In the genomic region with DNA sequence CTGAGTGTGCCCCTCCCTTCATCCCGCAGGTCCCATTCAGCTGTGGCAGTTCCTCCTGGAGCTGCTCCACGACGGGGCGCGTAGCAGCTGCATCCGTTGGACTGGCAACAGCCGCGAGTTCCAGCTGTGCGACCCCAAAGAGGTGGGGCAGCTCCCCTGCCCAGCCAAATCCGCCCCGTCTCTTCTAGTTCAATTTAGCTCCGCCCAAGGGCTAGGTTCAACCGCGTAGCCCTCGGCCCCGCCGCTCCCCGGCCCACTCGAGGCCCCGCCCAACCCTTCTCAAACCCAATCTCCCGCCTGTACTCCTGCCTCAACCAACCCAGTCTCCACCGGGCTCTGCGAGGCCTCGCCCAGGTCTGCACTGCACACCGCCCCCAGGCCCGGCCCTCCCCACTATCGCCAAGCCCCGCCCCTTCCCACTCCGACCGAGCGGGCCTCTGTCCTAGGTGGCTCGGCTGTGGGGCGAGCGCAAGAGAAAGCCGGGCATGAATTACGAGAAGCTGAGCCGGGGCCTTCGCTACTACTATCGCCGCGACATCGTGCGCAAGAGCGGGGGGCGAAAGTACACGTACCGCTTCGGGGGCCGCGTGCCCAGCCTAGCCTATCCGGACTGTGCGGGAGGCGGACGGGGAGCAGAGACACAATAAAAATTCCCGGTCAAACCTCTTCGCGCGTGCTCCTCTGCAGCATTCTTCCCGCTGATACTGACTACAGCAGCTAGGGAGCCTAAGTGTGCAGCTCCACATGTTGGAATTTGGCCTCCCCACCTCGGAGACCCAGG, we compare ENCODE assay signal across 1 cellular context.
TF ChIP-seq lines count a peak whose summit lies in the region.

No MANE protein-coding gene starts in this region.

TF ChIP-seq in HepG2, 621 proteins besides CTCF, POLR2A, EP300 and RAD21 (continued from another document and continues in another):
- peak; percentile 46; the same call in 1 of the 3 replicates for TF ChIP-seq MXI1 (IDR thresholded peaks at IDR 0.05; ENCODE audit: borderline replicate concordance, low read depth, low read length)
- TF ChIP-seq U2AF1 (optimal IDR thresholded peaks at IDR 0.05; ENCODE audit: low read depth, low read length) = no peak
- TF ChIP-seq SIN3A (IDR thresholded peaks at IDR 0.05; ENCODE audit: borderline replicate concordance, low read depth, low read length) = 0 out of 2 replicates have a peak, but pooled peaks have one; percentile 21
- TF ChIP-seq RCOR2 (CRISPR knock-in tag; IDR thresholded peaks at IDR 0.05) = no peak
- TF ChIP-seq THAP11 (CRISPR knock-in tag; IDR thresholded peaks at IDR 0.05) = no peak; the same call in 1 of the 2 replicates
- TF ChIP-seq HOXA5 (CRISPR knock-in tag; IDR thresholded peaks at IDR 0.05) = peak; percentile 35; the same call in 1 of the 2 replicates
- TF ChIP-seq, protein P1, sequence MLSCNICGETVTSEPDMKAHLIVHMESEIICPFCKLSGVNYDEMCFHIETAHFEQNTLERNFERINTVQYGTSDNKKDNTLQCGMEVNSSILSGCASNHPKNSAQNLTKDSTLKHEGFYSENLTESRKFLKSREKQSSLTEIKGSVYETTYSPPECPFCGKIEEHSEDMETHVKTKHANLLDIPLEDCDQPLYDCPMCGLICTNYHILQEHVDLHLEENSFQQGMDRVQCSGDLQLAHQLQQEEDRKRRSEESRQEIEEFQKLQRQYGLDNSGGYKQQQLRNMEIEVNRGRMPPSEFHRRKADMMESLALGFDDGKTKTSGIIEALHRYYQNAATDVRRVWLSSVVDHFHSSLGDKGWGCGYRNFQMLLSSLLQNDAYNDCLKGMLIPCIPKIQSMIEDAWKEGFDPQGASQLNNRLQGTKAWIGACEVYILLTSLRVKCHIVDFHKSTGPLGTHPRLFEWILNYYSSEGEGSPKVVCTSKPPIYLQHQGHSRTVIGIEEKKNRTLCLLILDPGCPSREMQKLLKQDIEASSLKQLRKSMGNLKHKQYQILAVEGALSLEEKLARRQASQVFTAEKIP (CRISPR knock-in tag; IDR thresholded peaks at IDR 0.05; ENCODE audit: borderline replicate concordance) = no peak
- peak; percentile 10; the same call in 1 of the 2 replicates for TF ChIP-seq NFYC (CRISPR knock-in tag; IDR thresholded peaks at IDR 0.05)
- TF ChIP-seq GABPA (IDR thresholded peaks at IDR 0.05; ENCODE audit: low read depth, low read length) = no peak
- no peak for TF ChIP-seq GABPA (CRISPR knock-in tag; IDR thresholded peaks at IDR 0.05; ENCODE audit: low read depth)
- TF ChIP-seq, protein P2, sequence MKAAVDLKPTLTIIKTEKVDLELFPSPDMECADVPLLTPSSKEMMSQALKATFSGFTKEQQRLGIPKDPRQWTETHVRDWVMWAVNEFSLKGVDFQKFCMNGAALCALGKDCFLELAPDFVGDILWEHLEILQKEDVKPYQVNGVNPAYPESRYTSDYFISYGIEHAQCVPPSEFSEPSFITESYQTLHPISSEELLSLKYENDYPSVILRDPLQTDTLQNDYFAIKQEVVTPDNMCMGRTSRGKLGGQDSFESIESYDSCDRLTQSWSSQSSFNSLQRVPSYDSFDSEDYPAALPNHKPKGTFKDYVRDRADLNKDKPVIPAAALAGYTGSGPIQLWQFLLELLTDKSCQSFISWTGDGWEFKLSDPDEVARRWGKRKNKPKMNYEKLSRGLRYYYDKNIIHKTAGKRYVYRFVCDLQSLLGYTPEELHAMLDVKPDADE (CRISPR knock-in tag; IDR thresholded peaks at IDR 0.05) = no peak; the same call in 1 of the 2 replicates
- TF ChIP-seq ZNF605 (CRISPR knock-in tag; IDR thresholded peaks at IDR 0.05) = 0 out of 2 replicates have a peak, but pooled peaks have one; percentile 25
- peak; percentile 53; the same call in 1 of the 2 replicates for TF ChIP-seq RNF2 (conservative IDR thresholded peaks at IDR 0.05; ENCODE audit: low read depth)
- TF ChIP-seq ATF7-NPFF (CRISPR knock-in tag; IDR thresholded peaks at IDR 0.05; ENCODE audit: low read depth) = 0 out of 2 replicates have a peak, but pooled peaks have one; percentile 64
- TF ChIP-seq, protein P3, sequence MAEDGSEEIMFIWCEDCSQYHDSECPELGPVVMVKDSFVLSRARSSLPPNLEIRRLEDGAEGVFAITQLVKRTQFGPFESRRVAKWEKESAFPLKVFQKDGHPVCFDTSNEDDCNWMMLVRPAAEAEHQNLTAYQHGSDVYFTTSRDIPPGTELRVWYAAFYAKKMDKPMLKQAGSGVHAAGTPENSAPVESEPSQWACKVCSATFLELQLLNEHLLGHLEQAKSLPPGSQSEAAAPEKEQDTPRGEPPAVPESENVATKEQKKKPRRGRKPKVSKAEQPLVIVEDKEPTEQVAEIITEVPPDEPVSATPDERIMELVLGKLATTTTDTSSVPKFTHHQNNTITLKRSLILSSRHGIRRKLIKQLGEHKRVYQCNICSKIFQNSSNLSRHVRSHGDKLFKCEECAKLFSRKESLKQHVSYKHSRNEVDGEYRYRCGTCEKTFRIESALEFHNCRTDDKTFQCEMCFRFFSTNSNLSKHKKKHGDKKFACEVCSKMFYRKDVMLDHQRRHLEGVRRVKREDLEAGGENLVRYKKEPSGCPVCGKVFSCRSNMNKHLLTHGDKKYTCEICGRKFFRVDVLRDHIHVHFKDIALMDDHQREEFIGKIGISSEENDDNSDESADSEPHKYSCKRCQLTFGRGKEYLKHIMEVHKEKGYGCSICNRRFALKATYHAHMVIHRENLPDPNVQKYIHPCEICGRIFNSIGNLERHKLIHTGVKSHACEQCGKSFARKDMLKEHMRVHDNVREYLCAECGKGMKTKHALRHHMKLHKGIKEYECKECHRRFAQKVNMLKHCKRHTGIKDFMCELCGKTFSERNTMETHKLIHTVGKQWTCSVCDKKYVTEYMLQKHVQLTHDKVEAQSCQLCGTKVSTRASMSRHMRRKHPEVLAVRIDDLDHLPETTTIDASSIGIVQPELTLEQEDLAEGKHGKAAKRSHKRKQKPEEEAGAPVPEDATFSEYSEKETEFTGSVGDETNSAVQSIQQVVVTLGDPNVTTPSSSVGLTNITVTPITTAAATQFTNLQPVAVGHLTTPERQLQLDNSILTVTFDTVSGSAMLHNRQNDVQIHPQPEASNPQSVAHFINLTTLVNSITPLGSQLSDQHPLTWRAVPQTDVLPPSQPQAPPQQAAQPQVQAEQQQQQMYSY (CRISPR knock-in tag; IDR thresholded peaks at IDR 0.05) = 0 out of 2 replicates have a peak, but pooled peaks have one; percentile 42
- peak; percentile 83 for TF ChIP-seq ZNF12 (CRISPR knock-in tag; IDR thresholded peaks at IDR 0.05)
- TF ChIP-seq, protein P4, sequence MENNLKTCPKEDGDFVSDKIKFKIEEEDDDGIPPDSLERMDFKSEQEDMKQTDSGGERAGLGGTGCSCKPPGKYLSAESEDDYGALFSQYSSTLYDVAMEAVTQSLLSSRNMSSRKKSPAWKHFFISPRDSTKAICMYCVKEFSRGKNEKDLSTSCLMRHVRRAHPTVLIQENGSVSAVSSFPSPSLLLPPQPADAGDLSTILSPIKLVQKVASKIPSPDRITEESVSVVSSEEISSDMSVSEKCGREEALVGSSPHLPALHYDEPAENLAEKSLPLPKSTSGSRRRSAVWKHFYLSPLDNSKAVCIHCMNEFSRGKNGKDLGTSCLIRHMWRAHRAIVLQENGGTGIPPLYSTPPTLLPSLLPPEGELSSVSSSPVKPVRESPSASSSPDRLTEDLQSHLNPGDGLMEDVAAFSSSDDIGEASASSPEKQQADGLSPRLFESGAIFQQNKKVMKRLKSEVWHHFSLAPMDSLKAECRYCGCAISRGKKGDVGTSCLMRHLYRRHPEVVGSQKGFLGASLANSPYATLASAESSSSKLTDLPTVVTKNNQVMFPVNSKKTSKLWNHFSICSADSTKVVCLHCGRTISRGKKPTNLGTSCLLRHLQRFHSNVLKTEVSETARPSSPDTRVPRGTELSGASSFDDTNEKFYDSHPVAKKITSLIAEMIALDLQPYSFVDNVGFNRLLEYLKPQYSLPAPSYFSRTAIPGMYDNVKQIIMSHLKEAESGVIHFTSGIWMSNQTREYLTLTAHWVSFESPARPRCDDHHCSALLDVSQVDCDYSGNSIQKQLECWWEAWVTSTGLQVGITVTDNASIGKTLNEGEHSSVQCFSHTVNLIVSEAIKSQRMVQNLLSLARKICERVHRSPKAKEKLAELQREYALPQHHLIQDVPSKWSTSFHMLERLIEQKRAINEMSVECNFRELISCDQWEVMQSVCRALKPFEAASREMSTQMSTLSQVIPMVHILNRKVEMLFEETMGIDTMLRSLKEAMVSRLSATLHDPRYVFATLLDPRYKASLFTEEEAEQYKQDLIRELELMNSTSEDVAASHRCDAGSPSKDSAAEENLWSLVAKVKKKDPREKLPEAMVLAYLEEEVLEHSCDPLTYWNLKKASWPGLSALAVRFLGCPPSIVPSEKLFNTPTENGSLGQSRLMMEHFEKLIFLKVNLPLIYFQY (CRISPR knock-in tag; IDR thresholded peaks at IDR 0.05; ENCODE audit: borderline replicate concordance) = peak; percentile 59; the same call in 1 of the 2 replicates
- TF ChIP-seq XRCC5 (optimal IDR thresholded peaks at IDR 0.05; ENCODE audit: low read length) = peak; percentile 15
- TF ChIP-seq, protein P5, sequence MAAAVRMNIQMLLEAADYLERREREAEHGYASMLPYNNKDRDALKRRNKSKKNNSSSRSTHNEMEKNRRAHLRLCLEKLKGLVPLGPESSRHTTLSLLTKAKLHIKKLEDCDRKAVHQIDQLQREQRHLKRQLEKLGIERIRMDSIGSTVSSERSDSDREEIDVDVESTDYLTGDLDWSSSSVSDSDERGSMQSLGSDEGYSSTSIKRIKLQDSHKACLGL (CRISPR knock-in tag; IDR thresholded peaks at IDR 0.05) = peak; percentile 78
- TF ChIP-seq ZFX (CRISPR knock-in tag; IDR thresholded peaks at IDR 0.05; ENCODE audit: low read depth) = peak; percentile 73
- TF ChIP-seq, protein P6, sequence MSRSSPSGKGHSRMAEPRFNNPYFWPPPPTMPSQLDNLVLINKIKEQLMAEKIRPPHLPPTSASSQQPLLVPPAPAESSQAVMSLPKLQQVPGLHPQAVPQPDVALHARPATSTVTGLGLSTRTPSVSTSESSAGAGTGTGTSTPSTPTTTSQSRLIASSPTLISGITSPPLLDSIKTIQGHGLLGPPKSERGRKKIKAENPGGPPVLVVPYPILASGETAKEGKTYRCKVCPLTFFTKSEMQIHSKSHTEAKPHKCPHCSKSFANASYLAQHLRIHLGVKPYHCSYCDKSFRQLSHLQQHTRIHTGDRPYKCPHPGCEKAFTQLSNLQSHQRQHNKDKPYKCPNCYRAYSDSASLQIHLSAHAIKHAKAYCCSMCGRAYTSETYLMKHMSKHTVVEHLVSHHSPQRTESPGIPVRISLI (CRISPR knock-in tag; IDR thresholded peaks at IDR 0.05; ENCODE audit: borderline replicate concordance) = no peak
- peak; percentile 58; the same call in 1 of the 2 replicates for TF ChIP-seq SP5 (CRISPR knock-in tag; IDR thresholded peaks at IDR 0.05; ENCODE audit: borderline replicate concordance, low read depth)
- TF ChIP-seq, protein P7, sequence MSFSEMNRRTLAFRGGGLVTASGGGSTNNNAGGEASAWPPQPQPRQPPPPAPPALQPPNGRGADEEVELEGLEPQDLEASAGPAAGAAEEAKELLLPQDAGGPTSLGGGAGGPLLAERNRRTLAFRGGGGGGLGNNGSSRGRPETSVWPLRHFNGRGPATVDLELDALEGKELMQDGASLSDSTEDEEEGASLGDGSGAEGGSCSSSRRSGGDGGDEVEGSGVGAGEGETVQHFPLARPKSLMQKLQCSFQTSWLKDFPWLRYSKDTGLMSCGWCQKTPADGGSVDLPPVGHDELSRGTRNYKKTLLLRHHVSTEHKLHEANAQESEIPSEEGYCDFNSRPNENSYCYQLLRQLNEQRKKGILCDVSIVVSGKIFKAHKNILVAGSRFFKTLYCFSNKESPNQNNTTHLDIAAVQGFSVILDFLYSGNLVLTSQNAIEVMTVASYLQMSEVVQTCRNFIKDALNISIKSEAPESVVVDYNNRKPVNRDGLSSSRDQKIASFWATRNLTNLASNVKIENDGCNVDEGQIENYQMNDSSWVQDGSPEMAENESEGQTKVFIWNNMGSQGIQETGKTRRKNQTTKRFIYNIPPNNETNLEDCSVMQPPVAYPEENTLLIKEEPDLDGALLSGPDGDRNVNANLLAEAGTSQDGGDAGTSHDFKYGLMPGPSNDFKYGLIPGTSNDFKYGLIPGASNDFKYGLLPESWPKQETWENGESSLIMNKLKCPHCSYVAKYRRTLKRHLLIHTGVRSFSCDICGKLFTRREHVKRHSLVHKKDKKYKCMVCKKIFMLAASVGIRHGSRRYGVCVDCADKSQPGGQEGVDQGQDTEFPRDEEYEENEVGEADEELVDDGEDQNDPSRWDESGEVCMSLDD (CRISPR knock-in tag; IDR thresholded peaks at IDR 0.05; ENCODE audit: borderline replicate concordance) = 0 out of 2 replicates have a peak, but pooled peaks have one; percentile 13
- no peak for TF ChIP-seq SOX6 (IDR thresholded peaks at IDR 0.05)
- TF ChIP-seq SOX6 (CRISPR knock-in tag; IDR thresholded peaks at IDR 0.05) = peak; percentile 68
- 0 out of 2 replicates have a peak, but pooled peaks have one; percentile 21 for TF ChIP-seq DNMT1 (CRISPR knock-in tag; IDR thresholded peaks at IDR 0.05)
- TF ChIP-seq, protein P8, sequence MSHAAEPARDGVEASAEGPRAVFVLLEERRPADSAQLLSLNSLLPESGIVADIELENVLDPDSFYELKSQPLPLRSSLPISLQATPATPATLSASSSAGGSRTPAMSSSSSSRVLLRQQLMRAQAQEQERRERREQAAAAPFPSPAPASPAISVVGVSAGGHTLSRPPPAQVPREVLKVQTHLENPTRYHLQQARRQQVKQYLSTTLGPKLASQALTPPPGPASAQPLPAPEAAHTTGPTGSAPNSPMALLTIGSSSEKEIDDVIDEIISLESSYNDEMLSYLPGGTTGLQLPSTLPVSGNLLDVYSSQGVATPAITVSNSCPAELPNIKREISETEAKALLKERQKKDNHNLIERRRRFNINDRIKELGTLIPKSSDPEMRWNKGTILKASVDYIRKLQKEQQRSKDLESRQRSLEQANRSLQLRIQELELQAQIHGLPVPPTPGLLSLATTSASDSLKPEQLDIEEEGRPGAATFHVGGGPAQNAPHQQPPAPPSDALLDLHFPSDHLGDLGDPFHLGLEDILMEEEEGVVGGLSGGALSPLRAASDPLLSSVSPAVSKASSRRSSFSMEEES (CRISPR knock-in tag; IDR thresholded peaks at IDR 0.05) = peak; percentile 17; the same call in 1 of the 2 replicates
- no peak for TF ChIP-seq HCFC1 (IDR thresholded peaks at IDR 0.05; ENCODE audit: low read depth, low read length)
- TF ChIP-seq ZBTB7A (CRISPR knock-in tag; IDR thresholded peaks at IDR 0.05) = no peak
- peak; percentile 48 for TF ChIP-seq RBFOX2 (IDR thresholded peaks at IDR 0.05; ENCODE audit: low read depth, low read length)
- TF ChIP-seq, protein P9, sequence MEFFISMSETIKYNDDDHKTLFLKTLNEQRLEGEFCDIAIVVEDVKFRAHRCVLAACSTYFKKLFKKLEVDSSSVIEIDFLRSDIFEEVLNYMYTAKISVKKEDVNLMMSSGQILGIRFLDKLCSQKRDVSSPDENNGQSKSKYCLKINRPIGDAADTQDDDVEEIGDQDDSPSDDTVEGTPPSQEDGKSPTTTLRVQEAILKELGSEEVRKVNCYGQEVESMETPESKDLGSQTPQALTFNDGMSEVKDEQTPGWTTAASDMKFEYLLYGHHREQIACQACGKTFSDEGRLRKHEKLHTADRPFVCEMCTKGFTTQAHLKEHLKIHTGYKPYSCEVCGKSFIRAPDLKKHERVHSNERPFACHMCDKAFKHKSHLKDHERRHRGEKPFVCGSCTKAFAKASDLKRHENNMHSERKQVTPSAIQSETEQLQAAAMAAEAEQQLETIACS (CRISPR knock-in tag; IDR thresholded peaks at IDR 0.05) = no peak
- 0 out of 2 replicates have a peak, but pooled peaks have one; percentile 21 for TF ChIP-seq ZNF264 (CRISPR knock-in tag; IDR thresholded peaks at IDR 0.05)
- TF ChIP-seq BHLHE40 (IDR thresholded peaks at IDR 0.05; ENCODE audit: low read length) = no peak
- 0 out of 2 replicates have a peak, but pooled peaks have one; percentile 20 for TF ChIP-seq ARNTL (CRISPR knock-in tag; IDR thresholded peaks at IDR 0.05)
- TF ChIP-seq ZNF703 (CRISPR knock-in tag; IDR thresholded peaks at IDR 0.05; ENCODE audit: borderline replicate concordance) = no peak
- TF ChIP-seq NFYB (CRISPR knock-in tag; IDR thresholded peaks at IDR 0.05) = peak; percentile 48; the same call in 1 of the 2 replicates
